8 cellular contexts compared by ENCODE assay signal in the genomic region with DNA sequence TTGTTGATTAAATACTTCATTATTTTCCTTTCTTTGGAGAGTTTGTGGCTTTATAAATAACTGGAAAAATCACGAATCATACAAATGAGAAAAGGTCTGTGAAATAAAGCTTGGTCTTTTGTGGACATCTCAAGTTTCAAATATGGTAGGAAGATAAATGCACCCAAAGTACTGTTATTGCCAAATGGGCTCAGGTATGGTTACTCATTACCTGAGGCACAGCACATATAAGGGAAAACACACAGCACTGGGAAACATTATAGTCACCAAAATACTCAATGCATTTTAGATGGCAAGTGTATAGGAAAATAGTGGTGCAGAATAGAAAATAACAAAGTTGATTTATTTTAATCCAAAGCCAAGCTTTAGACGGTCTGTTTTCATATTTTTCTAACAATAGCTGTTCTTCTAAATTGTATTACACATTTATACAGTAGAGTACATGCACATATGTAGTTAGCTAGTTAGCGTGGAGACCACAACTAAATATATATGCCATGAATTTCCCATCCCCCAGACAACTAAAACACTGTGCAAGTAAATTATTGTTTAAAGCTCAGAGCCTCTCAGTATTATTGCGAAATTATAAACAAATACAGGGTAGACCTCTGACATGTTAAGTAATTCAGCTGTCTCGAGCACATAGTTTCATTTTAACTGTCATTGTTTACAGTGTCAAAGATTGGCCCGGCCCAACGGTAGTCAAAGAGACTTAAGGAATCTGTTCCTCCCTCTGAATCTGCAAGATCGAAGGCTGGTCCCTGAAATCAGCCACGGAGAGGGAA.
DNase-seq lines count a peak whose midpoint lies in the region; ATAC-seq and TF ChIP-seq lines count a peak whose summit lies in the region.

No MANE protein-coding gene starts in this region.

- peak; percentile 23 for ATAC-seq in GM21529 (IDR thresholded peaks at IDR 0.05; ENCODE audit: unreplicated experiment)

- DNase-seq in colonic mucosa (no peak), COLO829 (ENCODE audit: low spot score) (no peak), SHP77 (lab: John Stamatoyannopoulos, UW) (no peak)
- DNase-seq in stimulated activated CD4-positive, alpha-beta T cell treated with anti-CD3 and anti-CD28 coated beads, Interleukin-4, amount 100 ng/mL, for 1 hour = no peak

- H3K27ac ChIP-seq in DOHH2 (ENCODE audit: low read depth, low read length) (peak overlapping the region; percentile 100), colonic mucosa (peak overlapping the region; percentile 78)

- H3K4me2 ChIP-seq in DOHH2 (ENCODE audit: low read length) = peak overlapping the region; percentile 99

- H3K4me3 ChIP-seq in DOHH2 (ENCODE audit: low read length) = peak overlapping the region; percentile 93
- H3K4me3 ChIP-seq in colonic mucosa = peak overlapping the region; percentile 50
- peak overlapping the region; percentile 56 for H3K4me3 ChIP-seq in mucosa of stomach (ENCODE audit: low read length)

- peaks cover 28% of the 10 kb centered on the region for H3K36me3 ChIP-seq in DOHH2 (ENCODE audit: control insufficient read depth, low read length)
- no peaks in the 10 kb centered on the region for H3K36me3 ChIP-seq in colonic mucosa
- no peaks in the 10 kb centered on the region for H3K36me3 ChIP-seq in mucosa of stomach (ENCODE audit: control insufficient read depth, insufficient read depth, low read length)

- peak overlapping the region; percentile 38 to 78 for H3K9ac ChIP-seq in colonic mucosa (ENCODE audit: low read depth in 2 of 2, low read length in 2 of 2)
- H3K9ac ChIP-seq in mucosa of stomach (ENCODE audit: low read length) = peak overlapping the region; percentile 65

- intact Hi-C loops in colonic mucosa (cut with DNase I) = no loop called here

- no peaks in the 10 kb centered on the region for H3K27me3 ChIP-seq in DOHH2 (ENCODE audit: control insufficient read depth, low read length)
- no peaks in the 10 kb centered on the region for H3K27me3 ChIP-seq in colonic mucosa
- no peaks in the 10 kb centered on the region for H3K27me3 ChIP-seq in mucosa of stomach (ENCODE audit: control insufficient read depth, insufficient read depth, low read length)

- H3F3A ChIP-seq in DOHH2 (ENCODE audit: control insufficient read depth, insufficient read depth) = peaks cover 38% of the 10 kb centered on the region

- no peak for TF ChIP-seq CTCF in DOHH2 (IDR thresholded peaks at IDR 0.05; ENCODE audit: low read depth, low read length, poor library complexity, severe bottlenecking)
- TF ChIP-seq CTCF in colonic mucosa (IDR thresholded peaks at IDR 0.05) = no peak

- H3K4me1 ChIP-seq in DOHH2 (ENCODE audit: control insufficient read depth, low read length) (peaks cover 60% of the 10 kb centered on the region), colonic mucosa (no peaks in the 10 kb centered on the region), mucosa of stomach (ENCODE audit: control insufficient read depth, insufficient read depth, low read length) (no peaks in the 10 kb centered on the region)

- H3K79me2 ChIP-seq in DOHH2 (ENCODE audit: control insufficient read depth, low read length) = peaks cover 46% of the 10 kb centered on the region

- no peaks in the 10 kb centered on the region for H3K9me2 ChIP-seq in DOHH2 (replicated peaks; ENCODE audit: control insufficient read depth, low read length)

- no peak for TF ChIP-seq RAD21 in Ishikawa (IDR thresholded peaks at IDR 0.05; ENCODE audit: low read depth)

- no peaks in the 10 kb centered on the region for H4K20me1 ChIP-seq in DOHH2 (ENCODE audit: control insufficient read depth, insufficient read depth, low read depth, low read length)

- H3K9me3 ChIP-seq in DOHH2 (ENCODE audit: control insufficient read depth, insufficient read depth, low read length) (no peaks in the 10 kb centered on the region), colonic mucosa (no peaks in the 10 kb centered on the region), mucosa of stomach (ENCODE audit: control insufficient read depth, low read length) (no peaks in the 10 kb centered on the region)

- TF ChIP-seq EP300 in Ishikawa (IDR thresholded peaks at IDR 0.05; ENCODE audit: borderline replicate concordance) = no peak

TF ChIP-seq in Ishikawa, 13 proteins besides CTCF, POLR2A, EP300 and RAD21:
- no peak for TF ChIP-seq FOXM1 (IDR thresholded peaks at IDR 0.05; ENCODE audit: borderline replicate concordance, low read depth)
- peak; percentile 32; the same call in 1 of the 2 replicates for TF ChIP-seq CEBPB (IDR thresholded peaks at IDR 0.05)
